In the genomic region with DNA sequence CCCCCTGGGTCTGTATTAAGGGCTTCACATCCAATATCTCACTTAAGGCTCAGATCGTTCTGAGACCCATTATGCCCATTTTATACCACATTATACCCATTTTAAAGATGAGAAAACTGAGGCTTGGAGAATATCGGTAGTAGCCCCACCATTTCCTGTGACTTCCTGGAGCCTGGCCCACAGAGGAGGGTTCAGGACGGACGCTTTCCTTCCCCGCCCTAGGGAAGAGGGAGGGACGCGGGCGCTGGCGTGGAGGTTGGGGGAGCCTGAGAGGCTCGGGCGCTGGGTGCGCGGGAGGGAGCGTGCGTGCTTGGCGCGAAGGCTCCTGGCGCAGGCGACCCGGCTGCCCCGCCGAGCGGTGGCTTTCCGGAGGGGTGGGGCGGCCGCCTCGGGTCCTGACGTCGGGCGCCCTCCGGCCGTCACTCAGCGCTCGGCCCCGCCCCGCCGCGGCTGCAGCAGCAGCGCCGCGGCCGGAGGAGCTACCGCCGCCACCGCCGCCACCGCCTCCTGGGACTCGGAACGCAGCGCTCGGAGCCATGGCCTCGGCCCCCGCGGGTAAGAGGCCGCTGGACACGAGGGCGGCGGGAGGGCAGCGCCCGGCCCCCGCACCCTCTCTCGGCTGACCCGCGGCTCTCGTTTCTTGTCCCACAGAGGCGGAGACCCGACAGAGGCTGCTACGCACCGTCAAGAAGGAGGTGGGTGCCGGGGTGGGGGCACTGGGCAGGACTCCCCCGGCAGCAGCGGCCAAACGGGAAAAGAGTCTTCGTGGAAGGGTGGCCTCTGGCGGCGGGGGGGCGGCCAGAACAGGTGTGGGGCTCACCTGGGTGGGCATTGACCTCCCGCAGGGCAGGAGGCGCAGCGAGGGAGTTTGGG, we compare ENCODE assay signal across 1 cellular context.
TF ChIP-seq lines count a peak whose summit lies in the region.

A gene with protein sequence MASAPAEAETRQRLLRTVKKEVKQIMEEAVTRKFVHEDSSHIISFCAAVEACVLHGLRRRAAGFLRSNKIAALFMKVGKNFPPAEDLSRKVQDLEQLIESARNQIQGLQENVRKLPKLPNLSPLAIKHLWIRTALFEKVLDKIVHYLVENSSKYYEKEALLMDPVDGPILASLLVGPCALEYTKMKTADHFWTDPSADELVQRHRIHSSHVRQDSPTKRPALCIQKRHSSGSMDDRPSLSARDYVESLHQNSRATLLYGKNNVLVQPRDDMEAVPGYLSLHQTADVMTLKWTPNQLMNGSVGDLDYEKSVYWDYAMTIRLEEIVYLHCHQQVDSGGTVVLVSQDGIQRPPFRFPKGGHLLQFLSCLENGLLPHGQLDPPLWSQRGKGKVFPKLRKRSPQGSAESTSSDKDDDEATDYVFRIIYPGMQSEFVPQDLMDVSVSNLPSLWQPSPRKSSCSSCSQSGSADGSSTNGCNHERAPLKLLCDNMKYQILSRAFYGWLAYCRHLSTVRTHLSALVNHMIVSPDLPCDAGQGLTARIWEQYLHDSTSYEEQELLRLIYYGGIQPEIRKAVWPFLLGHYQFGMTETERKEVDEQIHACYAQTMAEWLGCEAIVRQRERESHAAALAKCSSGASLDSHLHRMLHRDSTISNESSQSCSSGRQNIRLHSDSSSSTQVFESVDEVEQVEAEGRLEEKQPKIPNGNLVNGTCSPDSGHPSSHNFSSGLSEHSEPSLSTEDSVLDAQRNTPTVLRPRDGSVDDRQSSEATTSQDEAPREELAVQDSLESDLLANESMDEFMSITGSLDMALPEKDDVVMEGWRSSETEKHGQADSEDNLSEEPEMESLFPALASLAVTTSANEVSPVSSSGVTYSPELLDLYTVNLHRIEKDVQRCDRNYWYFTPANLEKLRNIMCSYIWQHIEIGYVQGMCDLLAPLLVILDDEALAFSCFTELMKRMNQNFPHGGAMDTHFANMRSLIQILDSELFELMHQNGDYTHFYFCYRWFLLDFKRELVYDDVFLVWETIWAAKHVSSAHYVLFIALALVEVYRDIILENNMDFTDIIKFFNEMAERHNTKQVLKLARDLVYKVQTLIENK (plus strand): TSS at position 422 of the 873 bp plus-strand sequence. CDS start 115 bp downstream, at position 537.

TF ChIP-seq in K562, 482 proteins besides CTCF, POLR2A, EP300 and RAD21 (continued from another document):
- TF ChIP-seq, protein P1, sequence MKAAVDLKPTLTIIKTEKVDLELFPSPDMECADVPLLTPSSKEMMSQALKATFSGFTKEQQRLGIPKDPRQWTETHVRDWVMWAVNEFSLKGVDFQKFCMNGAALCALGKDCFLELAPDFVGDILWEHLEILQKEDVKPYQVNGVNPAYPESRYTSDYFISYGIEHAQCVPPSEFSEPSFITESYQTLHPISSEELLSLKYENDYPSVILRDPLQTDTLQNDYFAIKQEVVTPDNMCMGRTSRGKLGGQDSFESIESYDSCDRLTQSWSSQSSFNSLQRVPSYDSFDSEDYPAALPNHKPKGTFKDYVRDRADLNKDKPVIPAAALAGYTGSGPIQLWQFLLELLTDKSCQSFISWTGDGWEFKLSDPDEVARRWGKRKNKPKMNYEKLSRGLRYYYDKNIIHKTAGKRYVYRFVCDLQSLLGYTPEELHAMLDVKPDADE (conservative IDR thresholded peaks at IDR 0.05; ENCODE audit: control insufficient read depth, low read depth, low read length) = no peak
- no peak for TF ChIP-seq SMARCB1 (IDR thresholded peaks at IDR 0.05; ENCODE audit: insufficient read length, low read depth)
- no peak for TF ChIP-seq IFI16 (CRISPR knock-in tag; IDR thresholded peaks at IDR 0.05)
- peak; percentile 85 for TF ChIP-seq RBM25 (IDR thresholded peaks at IDR 0.05; ENCODE audit: low read depth, low read length, severe bottlenecking)
- TF ChIP-seq U2AF2 (optimal IDR thresholded peaks at IDR 0.05; ENCODE audit: low read depth, low read length) = no peak
- TF ChIP-seq ETV1 (tag; conservative IDR thresholded peaks at IDR 0.05; ENCODE audit: low read depth) = peak; percentile 26; the same call in 1 of the 2 replicates
- TF ChIP-seq RFX5 (IDR thresholded peaks at IDR 0.05; ENCODE audit: low read depth, low read length) = no peak
- TF ChIP-seq NRF1 (conservative IDR thresholded peaks at IDR 0.05 in 1 of 2, IDR thresholded peaks at IDR 0.05 in 1 of 2) = peak; percentile 85 to 87
- TF ChIP-seq, protein P2, sequence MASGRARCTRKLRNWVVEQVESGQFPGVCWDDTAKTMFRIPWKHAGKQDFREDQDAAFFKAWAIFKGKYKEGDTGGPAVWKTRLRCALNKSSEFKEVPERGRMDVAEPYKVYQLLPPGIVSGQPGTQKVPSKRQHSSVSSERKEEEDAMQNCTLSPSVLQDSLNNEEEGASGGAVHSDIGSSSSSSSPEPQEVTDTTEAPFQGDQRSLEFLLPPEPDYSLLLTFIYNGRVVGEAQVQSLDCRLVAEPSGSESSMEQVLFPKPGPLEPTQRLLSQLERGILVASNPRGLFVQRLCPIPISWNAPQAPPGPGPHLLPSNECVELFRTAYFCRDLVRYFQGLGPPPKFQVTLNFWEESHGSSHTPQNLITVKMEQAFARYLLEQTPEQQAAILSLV (tag; IDR thresholded peaks at IDR 0.05) = no peak
- TF ChIP-seq, protein P3, sequence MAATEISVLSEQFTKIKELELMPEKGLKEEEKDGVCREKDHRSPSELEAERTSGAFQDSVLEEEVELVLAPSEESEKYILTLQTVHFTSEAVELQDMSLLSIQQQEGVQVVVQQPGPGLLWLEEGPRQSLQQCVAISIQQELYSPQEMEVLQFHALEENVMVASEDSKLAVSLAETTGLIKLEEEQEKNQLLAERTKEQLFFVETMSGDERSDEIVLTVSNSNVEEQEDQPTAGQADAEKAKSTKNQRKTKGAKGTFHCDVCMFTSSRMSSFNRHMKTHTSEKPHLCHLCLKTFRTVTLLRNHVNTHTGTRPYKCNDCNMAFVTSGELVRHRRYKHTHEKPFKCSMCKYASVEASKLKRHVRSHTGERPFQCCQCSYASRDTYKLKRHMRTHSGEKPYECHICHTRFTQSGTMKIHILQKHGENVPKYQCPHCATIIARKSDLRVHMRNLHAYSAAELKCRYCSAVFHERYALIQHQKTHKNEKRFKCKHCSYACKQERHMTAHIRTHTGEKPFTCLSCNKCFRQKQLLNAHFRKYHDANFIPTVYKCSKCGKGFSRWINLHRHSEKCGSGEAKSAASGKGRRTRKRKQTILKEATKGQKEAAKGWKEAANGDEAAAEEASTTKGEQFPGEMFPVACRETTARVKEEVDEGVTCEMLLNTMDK (IDR thresholded peaks at IDR 0.05; ENCODE audit: borderline replicate concordance, insufficient read depth, low read depth, low read length, poor library complexity, severe bottlenecking) = no peak
- TF ChIP-seq PYGO2 (tag; IDR thresholded peaks at IDR 0.05) = no peak
- TF ChIP-seq HMGN3 (IDR thresholded peaks at IDR 0.05; ENCODE audit: borderline replicate concordance, extremely low read depth, insufficient read length, low read depth, low read length) = peak; percentile 64
- TF ChIP-seq ZNF311 (CRISPR knock-in tag; IDR thresholded peaks at IDR 0.05) = no peak
- TF ChIP-seq YY1 (IDR thresholded peaks at IDR 0.05; ENCODE audit: borderline replicate concordance in 1 of 3, control insufficient read depth in 1 of 3, extremely low read depth in 1 of 3, insufficient read depth in 3 of 3, insufficient read length in 1 of 3, insufficient replicate concordance in 2 of 3, low read depth in 1 of 3, low read length in 2 of 3) = peak in 2 of 3 experiments; percentile 7 to 26
- TF ChIP-seq ZNF41 (CRISPR knock-in tag; conservative IDR thresholded peaks at IDR 0.05) = no peak
- peak; percentile 12; the same call in 1 of the 2 replicates for TF ChIP-seq ARID1B (IDR thresholded peaks at IDR 0.05)
- TF ChIP-seq ZNF436 (CRISPR knock-in tag; IDR thresholded peaks at IDR 0.05) = no peak
